In the genomic region with DNA sequence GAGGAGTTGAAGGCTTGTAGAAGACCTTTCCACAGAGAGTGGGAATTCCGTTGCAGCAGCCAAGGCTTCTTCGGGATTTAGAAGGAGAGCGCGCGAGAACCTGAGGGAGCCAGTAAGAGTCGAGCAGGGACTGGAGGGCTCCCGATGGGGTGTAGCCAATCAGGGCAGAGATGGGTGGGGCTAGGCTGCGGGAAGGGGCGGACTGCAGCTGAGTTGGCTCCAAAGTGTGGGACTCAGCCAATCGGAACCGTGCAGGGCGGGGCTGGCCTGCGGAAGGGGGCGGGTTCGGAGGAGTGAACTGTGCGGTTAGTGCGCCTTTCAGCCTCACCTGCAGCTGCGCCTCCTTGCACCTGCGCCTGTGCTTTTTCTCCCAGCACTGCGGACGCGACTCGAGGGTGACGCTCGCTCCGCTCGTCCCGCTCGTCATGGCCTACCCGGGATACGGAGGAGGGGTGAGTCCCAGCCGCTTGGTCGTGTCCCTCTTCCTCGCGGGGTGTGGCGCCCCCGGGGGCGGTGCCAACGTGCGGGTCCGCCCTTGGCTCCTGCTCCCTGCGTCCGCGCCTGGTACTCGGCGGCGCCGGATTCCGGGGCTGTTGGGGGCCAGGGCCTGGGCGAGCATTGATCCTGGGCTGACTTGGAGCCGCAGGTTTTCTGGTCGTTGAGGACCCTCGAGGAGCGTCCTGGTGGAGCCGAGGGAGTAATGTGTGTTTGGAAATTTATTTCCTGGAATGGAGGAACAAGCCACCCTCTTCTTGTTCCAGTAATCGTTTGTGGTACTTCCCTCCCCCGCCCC, we compare ENCODE assay signal across 8 cellular contexts. TPM values are rescaled to one million over a fixed set of nuclear protein-coding genes. Genes with fewer than 3 reads are reported as not detected.
A peak's percentile ranks its signal among the peaks of the same experiment; 100 is the strongest.
DNase-seq lines count a peak whose midpoint lies in the region; ATAC-seq, FAIRE-seq and TF ChIP-seq lines count a peak whose summit lies in the region.

Gene GCA (plus strand): TSS at position 309 of the 793 bp plus-strand sequence. CDS start 117 bp downstream, at position 426.

- H3K27ac ChIP-seq in A673 (ENCODE audit: low read depth, low read length, poor library complexity, severe bottlenecking): peak within 1 kb of the TSS; percentile 32
- H3K27ac ChIP-seq in caudate nucleus (ENCODE audit: low read depth, low read length): peak within 1 kb of the TSS; percentile 87
- H3K27ac ChIP-seq in small intestine (ENCODE audit: low read depth in 1 of 2, low read length in 1 of 2): peak within 1 kb of the TSS; percentile 91 to 99

- H3K36me3 ChIP-seq in A673 (ENCODE audit: insufficient read depth, low read length, poor library complexity, severe bottlenecking) (no peaks in the 10 kb centered on the region), small intestine (ENCODE audit: control insufficient read depth in 2 of 2, insufficient read depth in 2 of 2, low read length in 2 of 2) (no peaks in the 10 kb centered on the region)

- TF ChIP-seq CTCF in A673 (conservative IDR thresholded peaks at IDR 0.05; ENCODE audit: low read depth, low read length): no peak

- H3K4me3 ChIP-seq in A673 (ENCODE audit: low read depth, low read length, poor library complexity, severe bottlenecking) (peak within 1 kb of the TSS; percentile 62), small intestine (ENCODE audit: low read depth in 1 of 2, low read length in 2 of 2) (peak within 1 kb of the TSS; percentile 71 to 86)

- H3K4me1 ChIP-seq in A673 (ENCODE audit: insufficient read depth, low read length, poor library complexity, severe bottlenecking): peaks cover 7% of the 10 kb centered on the region
- no peaks in the 10 kb centered on the region for H3K4me1 ChIP-seq in small intestine (ENCODE audit: control insufficient read depth in 2 of 2, insufficient read depth in 1 of 2, low read depth in 1 of 2, low read length in 1 of 2)

- peak; percentile 95 for DNase-seq in A673 (ENCODE audit: low spot score)
- peak; percentile 99 for DNase-seq in NCI-H2227 treated with DMSO at 0.1 percent for 48 hours (lab: John Stamatoyannopoulos, UW)
- DNase-seq in activated CD4-positive, CD25-positive, alpha-beta regulatory T cell (lab: John Stamatoyannopoulos, UW): peak; percentile 94 to 98 (median 96)
- peak; percentile 64 to 100 (median 98) for DNase-seq in caudate nucleus (lab: John Stamatoyannopoulos, UW)
- DNase-seq in iPS-NIHi7 (ENCODE audit: extremely low spot score): peak; percentile 99
- peak; percentile 99 for DNase-seq in small intestine

- FAIRE-seq in small intestine (lab: Jason Lieb, UNC): peak; percentile 57

- POLR2A ChIA-PET in A673 (lab: Charles Lee; ENCODE audit: low non-redundant PET): no interaction called here

- intact Hi-C loops in A673 (cut with micrococcal nuclease; ENCODE audit: unreplicated experiment): no loop called here

- CTCF ChIA-PET in A673 (lab: Charles Lee): interaction anchor here (0.6 to 1.1 kb wide), 2 partner anchors 16 to 542 kb away, joined by 3 to 6 read pairs; no protein-coding TSS in a partner anchor

- peak; percentile 97 for ATAC-seq in GM18868 (IDR thresholded peaks at IDR 0.05; ENCODE audit: unreplicated experiment)
- peak; percentile 98 for ATAC-seq in HG03103 (IDR thresholded peaks at IDR 0.05; ENCODE audit: low read depth, unreplicated experiment)

- no peaks in the 10 kb centered on the region for H3K9me3 ChIP-seq in A673 (ENCODE audit: low read depth, low read length, poor library complexity, severe bottlenecking)
- H3K9me3 ChIP-seq in small intestine (ENCODE audit: control insufficient read depth, low read depth): no peaks in the 10 kb centered on the region

- no peaks in the 10 kb centered on the region for H3K27me3 ChIP-seq in A673 (replicated peaks; ENCODE audit: insufficient read depth, low read depth, low read length, poor library complexity)
- no peaks in the 10 kb centered on the region for H3K27me3 ChIP-seq in small intestine (ENCODE audit: control insufficient read depth in 2 of 2, insufficient read depth in 2 of 2, low read length in 2 of 2)

- 0% methylated on average over 36 to 57 of the region's 57 CpGs for WGBS in small intestine, 3 donors

- BruUV-seq in A673 (replicated peaks; lab: Mats Ljungman, UMichigan): no TSS peak

RNA-seq across cellular contexts. Expression of gene GCA, which starts in this region (rescaled TPM):
- 7.0 and 11.6 TPM in 2 replicates for total RNA-seq in A673 (2021)
- 10 to 100 TPM; 16.1 to 24.3 (median 23.9) TPM for polyA plus RNA-seq in small intestine

Comparison
In these comparisons a context has a peak if more than half of its experiments do, and no peak if none do; other contexts are left out.
1. Peak in every context shown above with its lines: DNase-seq, ATAC-seq, H3K4me3 ChIP-seq and H3K27ac ChIP-seq.
2. H3K27ac ChIP-seq: peak in every context shown above with its lines; median percentile 95 in small intestine; 87 in caudate nucleus; 32 in A673.